In the genomic region with DNA sequence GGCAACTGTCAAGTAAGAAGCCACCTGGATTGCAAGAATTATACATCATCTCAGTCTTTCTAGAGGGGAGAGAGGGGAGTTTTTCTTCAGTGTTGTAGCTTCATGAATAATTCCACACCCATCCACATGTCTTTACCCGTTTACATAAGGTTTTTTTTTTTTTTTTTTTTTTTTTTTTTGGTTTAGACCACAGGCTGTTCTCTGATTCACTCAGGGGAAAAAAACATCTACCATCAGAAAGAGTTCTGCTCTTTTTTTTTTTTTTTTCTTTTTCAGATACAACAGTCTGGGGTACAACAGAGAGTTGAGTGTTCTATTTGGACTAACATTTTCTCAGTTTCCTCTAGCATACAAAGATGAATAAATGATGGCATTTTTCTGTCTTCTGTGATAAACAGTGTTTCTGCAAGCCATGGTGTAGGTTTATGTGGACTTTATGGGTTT, we compare ENCODE assay signal across 10 cellular contexts. TPM values are rescaled to one million over a fixed set of nuclear protein-coding genes. Genes with fewer than 3 reads are reported as not detected.
DNase-seq lines count a peak whose midpoint lies in the region; ATAC-seq lines count a peak whose summit lies in the region.
"Had no signal": no experiment of that assay in that cellular context is flagged by ENCODE, and none has a peak within 500 bp of the region (broad histone marks: within the 10 kb centered on the region; RNA-seq: fewer than 3 reads in every experiment).

No MANE protein-coding gene starts in this region.

- CTCF ChIA-PET in activated CD4-positive, alpha-beta T cell treated with anti-CD3 and anti-CD28 coated beads for 36 hours (lab: Charles Lee), result interaction anchor here (0.8 to 0.9 kb wide), 3 partner anchors 15 to 394 kb away, joined by 3 read pairs; no protein-coding TSS in a partner anchor

- intact Hi-C loops in activated CD4-positive, alpha-beta T cell treated with anti-CD3 and anti-CD28 coated beads for 36 hours (cut with DNase I, micrococcal nuclease), result loop anchor here (1.0 to 5.0 kb wide), 6 partner anchors 44 to 262 kb away; a partner anchor contains a TSS

- POLR2A ChIA-PET in activated CD4-positive, alpha-beta T cell treated with anti-CD3 and anti-CD28 coated beads for 36 hours (lab: Charles Lee), result interaction anchor here (0.7 kb wide), 1 partner anchor 488 kb away, joined by 9 read pairs; no protein-coding TSS in a partner anchor

- DNase-seq in activated CD4-positive, alpha-beta T cell treated with anti-CD3 and anti-CD28 coated beads for 36 hours, result no peak
- DNase-seq in activated CD4-positive, alpha-beta T cell treated with anti-CD3 and anti-CD28 coated beads, Interleukin-2, amount 50 U/mL, for 48 hours, result no peak
- DNase-seq: brain microvascular endothelial cell, right cardiac atrium had no signal

- peak overlapping the region in 11 of 21 experiments; percentile 0 to 75 (median 43) for H3K27ac ChIP-seq in skin epidermis
- H3K27ac ChIP-seq: brain microvascular endothelial cell had no signal

- H3K4me3 Mint-ChIP-seq in activated CD4-positive, alpha-beta T cell treated with anti-CD3 and anti-CD28 coated beads for 36 hours, result peak overlapping the region; percentile 28
- no peak overlapping the region for H3K4me3 Mint-ChIP-seq in activated naive CD8-positive, alpha-beta T cell

- no peaks in the 10 kb centered on the region for H3K27me3 Mint-ChIP-seq in activated CD4-positive, alpha-beta T cell treated with anti-CD3 and anti-CD28 coated beads for 36 hours
- H3K27me3 Mint-ChIP-seq in activated naive CD8-positive, alpha-beta T cell, result no peaks in the 10 kb centered on the region

- H3K27ac Mint-ChIP-seq in activated CD4-positive, alpha-beta T cell treated with anti-CD3 and anti-CD28 coated beads for 36 hours, result peak overlapping the region; percentile 47
- H3K27ac Mint-ChIP-seq in activated naive CD8-positive, alpha-beta T cell, result peak overlapping the region; percentile 70

- no peaks in the 10 kb centered on the region for H3K9me3 Mint-ChIP-seq in activated CD4-positive, alpha-beta T cell treated with anti-CD3 and anti-CD28 coated beads for 36 hours (ENCODE audit: low read depth)
- H3K9me3 Mint-ChIP-seq in activated naive CD8-positive, alpha-beta T cell (ENCODE audit: low read depth), result no peaks in the 10 kb centered on the region

- peaks cover 41% of the 10 kb centered on the region for H3K4me1 Mint-ChIP-seq in activated CD4-positive, alpha-beta T cell treated with anti-CD3 and anti-CD28 coated beads for 36 hours
- peaks cover 41% of the 10 kb centered on the region for H3K4me1 Mint-ChIP-seq in activated naive CD8-positive, alpha-beta T cell (ENCODE audit: low read depth)

- ATAC-seq in activated CD4-positive, alpha-beta T cell treated with anti-CD3 and anti-CD28 coated beads for 36 hours, result peak; percentile 64
- ATAC-seq in HG02970 (IDR thresholded peaks at IDR 0.05; ENCODE audit: low FRiP score, unreplicated experiment), result peak; percentile 30
- ATAC-seq in HG03571 (IDR thresholded peaks at IDR 0.05; ENCODE audit: unreplicated experiment), result no peak
- ATAC-seq in HG02763 (IDR thresholded peaks at IDR 0.05; ENCODE audit: unreplicated experiment), result no peak
- no peak for ATAC-seq in GM18909 (IDR thresholded peaks at IDR 0.05; ENCODE audit: poor library complexity, unreplicated experiment)
- ATAC-seq: right cardiac atrium had no signal

- no peak overlapping the region for H3K4me3 ChIP-seq in skin epidermis

- no peaks in the 10 kb centered on the region for H3K36me3 Mint-ChIP-seq in activated CD4-positive, alpha-beta T cell treated with anti-CD3 and anti-CD28 coated beads for 36 hours (ENCODE audit: low read depth)
- no peaks in the 10 kb centered on the region for H3K36me3 Mint-ChIP-seq in activated naive CD8-positive, alpha-beta T cell

RNA-seq across cellular contexts. Expression of a gene that starts 4.9 kb away (rescaled TPM):
- 10 to 100 TPM; 14.8 to 14.9 TPM for total RNA-seq in activated CD4-positive, alpha-beta T cell treated with anti-CD3 and anti-CD28 coated beads for 36 hours

RNA-seq across cellular contexts. Expression of a gene that starts 44.3 kb away (rescaled TPM):
- total RNA-seq in activated CD4-positive, alpha-beta T cell treated with anti-CD3 and anti-CD28 coated beads for 36 hours, result 10 to 100 TPM; 17.4 to 19.4 TPM

Comparison
In these comparisons a context has a peak if more than half of its experiments do, and no peak if none do; other contexts are left out.
1. ATAC-seq: peak in activated CD4-positive, alpha-beta T cell treated with anti-CD3 and anti-CD28 coated beads for 36 hours (single experiment) and HG02970 (single experiment); none in HG03571 (single experiment), HG02763 (single experiment) and GM18909 (single experiment).